2 cellular contexts compared by ENCODE assay signal in the genomic region with DNA sequence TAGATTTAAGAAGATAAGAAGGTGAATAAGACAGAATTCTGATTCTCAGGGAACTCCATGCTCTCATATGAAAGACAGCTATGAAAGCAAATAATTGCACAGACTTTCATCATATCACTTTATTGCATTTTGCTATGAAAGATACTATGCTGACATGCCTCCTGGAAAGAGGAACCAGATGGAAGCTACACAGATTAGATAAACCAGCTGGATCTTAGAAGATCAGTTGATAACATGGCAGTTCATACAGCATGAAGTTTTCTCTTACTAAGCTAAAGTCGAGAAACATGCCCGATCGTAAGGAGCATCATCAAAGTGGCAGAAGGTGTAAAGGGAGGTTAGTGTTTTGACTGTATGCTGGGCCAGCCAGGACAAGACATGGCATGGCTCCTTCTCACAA.
TF ChIP-seq lines count a peak whose summit lies in the region.

No MANE protein-coding gene starts in this region.

TF ChIP-seq in SK-N-SH, 30 proteins besides CTCF, POLR2A, EP300 and RAD21 (continued from another document):
- peak; percentile 5; the same call in 1 of the 2 replicates for TF ChIP-seq FOXJ3 (CRISPR knock-in tag; IDR thresholded peaks at IDR 0.05)
- TF ChIP-seq MEF2A (IDR thresholded peaks at IDR 0.05; ENCODE audit: borderline replicate concordance, low read depth): no peak
- TF ChIP-seq MXI1 (IDR thresholded peaks at IDR 0.05; ENCODE audit: low read depth, low read length): no peak
- TF ChIP-seq RCOR1 (IDR thresholded peaks at IDR 0.05; ENCODE audit: low read length): peak; percentile 77; the same call in 1 of the 2 replicates
- TF ChIP-seq JUND (IDR thresholded peaks at IDR 0.05): no peak

TF ChIP-seq in K562, 482 proteins besides CTCF, POLR2A, EP300 and RAD21 (continued from another document):
- TF ChIP-seq, protein P1, sequence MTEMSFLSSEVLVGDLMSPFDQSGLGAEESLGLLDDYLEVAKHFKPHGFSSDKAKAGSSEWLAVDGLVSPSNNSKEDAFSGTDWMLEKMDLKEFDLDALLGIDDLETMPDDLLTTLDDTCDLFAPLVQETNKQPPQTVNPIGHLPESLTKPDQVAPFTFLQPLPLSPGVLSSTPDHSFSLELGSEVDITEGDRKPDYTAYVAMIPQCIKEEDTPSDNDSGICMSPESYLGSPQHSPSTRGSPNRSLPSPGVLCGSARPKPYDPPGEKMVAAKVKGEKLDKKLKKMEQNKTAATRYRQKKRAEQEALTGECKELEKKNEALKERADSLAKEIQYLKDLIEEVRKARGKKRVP (CRISPR knock-in tag; IDR thresholded peaks at IDR 0.05): peak; percentile 78
